1 cellular context compared by ENCODE assay signal in the genomic region with DNA sequence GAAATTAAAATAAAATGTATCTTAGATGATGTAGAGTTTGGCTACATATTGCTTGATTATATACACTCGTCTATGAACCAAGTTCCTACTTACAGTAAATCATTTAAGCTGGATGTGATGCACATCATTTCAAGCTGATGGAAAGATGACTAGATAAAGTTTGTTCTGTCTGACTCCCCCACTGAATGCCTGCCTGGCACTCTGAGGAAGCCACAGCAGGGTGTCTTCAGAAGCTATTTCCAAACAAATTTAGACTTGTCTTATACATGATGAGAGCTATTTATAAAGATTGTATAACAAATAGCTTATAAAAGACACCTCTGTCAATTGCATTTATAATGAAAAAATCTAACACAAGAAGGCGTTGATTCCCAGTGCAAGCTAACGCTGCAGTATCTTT.
TF ChIP-seq lines count a peak whose summit lies in the region.

No MANE protein-coding gene starts in this region.

TF ChIP-seq in GM23338, 12 proteins besides CTCF, POLR2A, EP300 and RAD21 (continued from another document):
- TF ChIP-seq, protein P1, sequence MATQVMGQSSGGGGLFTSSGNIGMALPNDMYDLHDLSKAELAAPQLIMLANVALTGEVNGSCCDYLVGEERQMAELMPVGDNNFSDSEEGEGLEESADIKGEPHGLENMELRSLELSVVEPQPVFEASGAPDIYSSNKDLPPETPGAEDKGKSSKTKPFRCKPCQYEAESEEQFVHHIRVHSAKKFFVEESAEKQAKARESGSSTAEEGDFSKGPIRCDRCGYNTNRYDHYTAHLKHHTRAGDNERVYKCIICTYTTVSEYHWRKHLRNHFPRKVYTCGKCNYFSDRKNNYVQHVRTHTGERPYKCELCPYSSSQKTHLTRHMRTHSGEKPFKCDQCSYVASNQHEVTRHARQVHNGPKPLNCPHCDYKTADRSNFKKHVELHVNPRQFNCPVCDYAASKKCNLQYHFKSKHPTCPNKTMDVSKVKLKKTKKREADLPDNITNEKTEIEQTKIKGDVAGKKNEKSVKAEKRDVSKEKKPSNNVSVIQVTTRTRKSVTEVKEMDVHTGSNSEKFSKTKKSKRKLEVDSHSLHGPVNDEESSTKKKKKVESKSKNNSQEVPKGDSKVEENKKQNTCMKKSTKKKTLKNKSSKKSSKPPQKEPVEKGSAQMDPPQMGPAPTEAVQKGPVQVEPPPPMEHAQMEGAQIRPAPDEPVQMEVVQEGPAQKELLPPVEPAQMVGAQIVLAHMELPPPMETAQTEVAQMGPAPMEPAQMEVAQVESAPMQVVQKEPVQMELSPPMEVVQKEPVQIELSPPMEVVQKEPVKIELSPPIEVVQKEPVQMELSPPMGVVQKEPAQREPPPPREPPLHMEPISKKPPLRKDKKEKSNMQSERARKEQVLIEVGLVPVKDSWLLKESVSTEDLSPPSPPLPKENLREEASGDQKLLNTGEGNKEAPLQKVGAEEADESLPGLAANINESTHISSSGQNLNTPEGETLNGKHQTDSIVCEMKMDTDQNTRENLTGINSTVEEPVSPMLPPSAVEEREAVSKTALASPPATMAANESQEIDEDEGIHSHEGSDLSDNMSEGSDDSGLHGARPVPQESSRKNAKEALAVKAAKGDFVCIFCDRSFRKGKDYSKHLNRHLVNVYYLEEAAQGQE (IDR thresholded peaks at IDR 0.05; ENCODE audit: unreplicated experiment): no peak
- no peak for TF ChIP-seq POLR2AphosphoS5 (IDR thresholded peaks at IDR 0.05; ENCODE audit: low read depth)
- TF ChIP-seq ZNF114 (CRISPR knock-in tag; IDR thresholded peaks at IDR 0.05): no peak
- no peak for TF ChIP-seq NANOG (IDR thresholded peaks at IDR 0.05; ENCODE audit: borderline replicate concordance)
- no peak for TF ChIP-seq ETS1 (IDR thresholded peaks at IDR 0.05)
- no peak for TF ChIP-seq EZH2 (IDR thresholded peaks at IDR 0.05; ENCODE audit: low read depth, unreplicated experiment)
- TF ChIP-seq ZNF462 (CRISPR knock-in tag; IDR thresholded peaks at IDR 0.05): no peak
- no peak for TF ChIP-seq EZH2phosphoT487 (IDR thresholded peaks at IDR 0.05; ENCODE audit: unreplicated experiment)
- no peak for TF ChIP-seq JUNB (IDR thresholded peaks at IDR 0.05; ENCODE audit: unreplicated experiment)
TF ChIP-seq in GM23338: peak in this region for 0.
